Comparison of ENCODE assay signal across 8 cellular contexts in genomic region chr10:62437696-62438095, GRCh38.
DNase-seq lines count a peak whose midpoint lies in the region; ATAC-seq, FAIRE-seq and TF ChIP-seq lines count a peak whose summit lies in the region.

No MANE protein-coding gene starts in this region.

- H3K4me1 ChIP-seq in OCI-LY1 (ENCODE audit: insufficient read depth, low read length, severe bottlenecking), result no peaks in the 10 kb centered on the region
- no peaks in the 10 kb centered on the region for H3K4me1 ChIP-seq in colonic mucosa
- no peaks in the 10 kb centered on the region for H3K4me1 ChIP-seq in lung (ENCODE audit: control insufficient read depth in 2 of 2, insufficient read depth in 2 of 2, low read length in 2 of 2)

- H3K27ac ChIP-seq in OCI-LY1 (ENCODE audit: low read depth, low read length, poor library complexity, severe bottlenecking) (no peak overlapping the region), colonic mucosa (no peak overlapping the region), lung (ENCODE audit: low read depth in 1 of 2, low read length in 1 of 2) (no peak overlapping the region)

- H2AFZ ChIP-seq in OCI-LY1 (ENCODE audit: low read length), result no peak overlapping the region

- no peaks in the 10 kb centered on the region for H3F3A ChIP-seq in OCI-LY1 (ENCODE audit: insufficient read depth, low read length)

- FAIRE-seq in A204.1 (lab: Jason Lieb, UNC), result peak; percentile 80

- TF ChIP-seq CTCF in OCI-LY1 (IDR thresholded peaks at IDR 0.05; ENCODE audit: low read length) (peak; percentile 83), colonic mucosa (IDR thresholded peaks at IDR 0.05) (peak; percentile 71), lung (IDR thresholded peaks at IDR 0.05; ENCODE audit: control extremely low read depth, extremely low read depth) (peak; percentile 76), lower leg skin (IDR thresholded peaks at IDR 0.05) (peak in 1 of 3 donors; percentile 72)

- no peaks in the 10 kb centered on the region for H4K20me1 ChIP-seq in OCI-LY1 (ENCODE audit: insufficient read depth, low read length)

- no peak overlapping the region for H3K9ac ChIP-seq in OCI-LY1 (ENCODE audit: low read length)
- no peak overlapping the region for H3K9ac ChIP-seq in colonic mucosa (ENCODE audit: low read depth in 2 of 2, low read length in 2 of 2)

- no peaks in the 10 kb centered on the region for H3K79me2 ChIP-seq in OCI-LY1 (ENCODE audit: insufficient read depth, low read length)

- H3K36me3 ChIP-seq in OCI-LY1 (ENCODE audit: insufficient read depth, low read length), result no peaks in the 10 kb centered on the region
- no peaks in the 10 kb centered on the region for H3K36me3 ChIP-seq in colonic mucosa
- H3K36me3 ChIP-seq in lung (ENCODE audit: control insufficient read depth in 2 of 2, insufficient read depth in 2 of 2, low read length in 2 of 2), result no peaks in the 10 kb centered on the region

- ATAC-seq in HG03354 (IDR thresholded peaks at IDR 0.05; ENCODE audit: poor library complexity, severe bottlenecking, unreplicated experiment) (peak; percentile 58), lung (ENCODE audit: insufficient read depth, low FRiP score) (peak; percentile 41), GM18870 (IDR thresholded peaks at IDR 0.05; ENCODE audit: unreplicated experiment) (no peak)

- H3K9me3 ChIP-seq in OCI-LY1 (ENCODE audit: low read length) (no peaks in the 10 kb centered on the region), colonic mucosa (no peaks in the 10 kb centered on the region), lung (ENCODE audit: control insufficient read depth in 2 of 2, insufficient read depth in 1 of 2, low read length in 1 of 2) (no peaks in the 10 kb centered on the region)

- H3K4me2 ChIP-seq in OCI-LY1 (ENCODE audit: low read length), result no peak overlapping the region

- H3K27me3 ChIP-seq in OCI-LY1 (ENCODE audit: insufficient read depth, low read length), result no peaks in the 10 kb centered on the region
- H3K27me3 ChIP-seq in colonic mucosa, result no peaks in the 10 kb centered on the region
- no peaks in the 10 kb centered on the region for H3K27me3 ChIP-seq in lung (ENCODE audit: control insufficient read depth, insufficient read depth)

- 7 to 14% methylated on average over 3 of the region's 3 CpGs for WGBS in lung, 2 donors
- 1 to 5% methylated on average over 3 of the region's 3 CpGs for WGBS in lower leg skin, 2 donors

- H3K4me3 ChIP-seq in OCI-LY1 (ENCODE audit: low read depth, low read length, poor library complexity, severe bottlenecking) (no peak overlapping the region), colonic mucosa (no peak overlapping the region), lung (no peak overlapping the region), lower leg skin (ENCODE audit: low read depth, poor library complexity, severe bottlenecking) (no peak overlapping the region)

- intact Hi-C loops in colonic mucosa (cut with DNase I) (loop anchor here (5.0 to 10.0 kb wide), 2 partner anchors 647 to 720 kb away; no protein-coding TSS in a partner anchor), lower leg skin (cut with DNase I; ENCODE audit: low total_unique reads) (no loop called here)

- no peaks in the 10 kb centered on the region for H3K9me2 ChIP-seq in OCI-LY1 (ENCODE audit: low read depth, low read length)

- DNase-seq in GM04503 (ENCODE audit: low read depth) (peak; percentile 73), colonic mucosa (peak; percentile 31), lung (ENCODE audit: low spot score) (no peak), lower leg skin (ENCODE audit: low spot score in 2 of 2) (no peak)

- no peak for TF ChIP-seq POLR2A in lower leg skin (IDR thresholded peaks at IDR 0.05)

Comparison
In these comparisons a context has a peak if more than half of its experiments do, and no peak if none do; other contexts are left out.
1. DNase-seq: peak in GM04503 (single experiment) and colonic mucosa (single experiment); none in lung (single experiment) and lower leg skin (0 of 2).